Comparison of ENCODE assay signal across 31 cellular contexts in genomic region chr10:77030915-77031425, GRCh38.
"Had no signal": no experiment of that assay in that cellular context is flagged by ENCODE, and none has a peak within 500 bp of the region (broad histone marks: within the 10 kb centered on the region; RNA-seq: fewer than 3 reads in every experiment).

No MANE protein-coding gene starts in this region.

- H3K4me3 Mint-ChIP-seq: activated naive CD8-positive, alpha-beta T cell treated with anti-CD3 and anti-CD28 coated beads for 36 hours; natural killer cell had no signal

- FAIRE-seq: kidney had no signal

- H3K4me1 ChIP-seq: body of pancreas, suprapubic skin, upper lobe of right lung had no signal

- H3K36me3 Mint-ChIP-seq: activated naive CD8-positive, alpha-beta T cell treated with anti-CD3 and anti-CD28 coated beads for 36 hours; natural killer cell had no signal

- H3K4me1 Mint-ChIP-seq: activated naive CD8-positive, alpha-beta T cell treated with anti-CD3 and anti-CD28 coated beads for 36 hours; natural killer cell had no signal

- H3K36me3 ChIP-seq: adrenal gland, cardiac muscle cell, spleen, suprapubic skin, tibial artery, upper lobe of right lung, WERI-Rb-1 had no signal

- H3K27ac Mint-ChIP-seq: activated naive CD8-positive, alpha-beta T cell treated with anti-CD3 and anti-CD28 coated beads for 36 hours; natural killer cell had no signal

- H3K27me3 ChIP-seq: adrenal gland, body of pancreas, spleen, suprapubic skin, tibial artery, upper lobe of right lung had no signal

- DNase-seq: activated CD4-positive, alpha-beta T cell treated with anti-CD3 and anti-CD28 coated beads for 48 hours; activated CD4-positive, alpha-beta T cell treated with anti-CD3 and anti-CD28 coated beads, Interleukin-2, amount 50 U/mL, for 48 hours; activated CD8-positive, alpha-beta memory T cell treated with anti-CD3 and anti-CD28 coated beads for 24 hours; activated effector memory CD4-positive, alpha-beta T cell treated with Interleukin-2 at 50 U/mL for 16 hours; activated naive CD4-positive, alpha-beta T cell treated with Interleukin-2 at 50 U/mL for 16 hours; activated naive CD8-positive, alpha-beta T cell treated with anti-CD3 and anti-CD28 coated beads for 36 hours; adrenal gland; aorta; body of pancreas; cerebellar nuclear complex; dorsolateral prefrontal cortex; effector memory CD4-positive, alpha-beta T cell; head of caudate nucleus; hippocampal formation; kidney; left colon; mesendoderm; natural killer cell; posterior cingulate gyrus; right cardiac atrium; spleen; stimulated activated naive CD4-positive, alpha-beta T cell; T1000; tibial artery; upper lobe of right lung; WERI-Rb-1 had no signal

- H3K4me3 ChIP-seq: adrenal gland, body of pancreas, cardiac muscle cell, coronary artery, dorsolateral prefrontal cortex, lung, spleen, suprapubic skin, tibial artery, upper lobe of right lung had no signal

- H3K27ac ChIP-seq: adrenal gland, body of pancreas, cardiac muscle cell, coronary artery, dorsolateral prefrontal cortex, suprapubic skin, tibial artery, upper lobe of right lung, WERI-Rb-1 had no signal

- H3K9me3 ChIP-seq: adrenal gland, body of pancreas, spleen, suprapubic skin, tibial artery, upper lobe of right lung had no signal

- H3K9me3 Mint-ChIP-seq: activated naive CD8-positive, alpha-beta T cell treated with anti-CD3 and anti-CD28 coated beads for 36 hours; natural killer cell had no signal

- ATAC-seq: activated CD4-positive, CD25-positive, alpha-beta regulatory T cell treated with anti-CD3 and anti-CD28 coated beads, Interleukin-2, amount 50 U/mL, for 24 hours; body of pancreas; left colon; natural killer cell; right cardiac atrium; upper lobe of right lung had no signal
